ENCODE assay signal across 8 cellular contexts in genomic region chr5:36744041-36744677, GRCh38.
A peak's percentile ranks its signal among the peaks of the same experiment; 100 is the strongest.
DNase-seq lines count a peak whose midpoint lies in the region; ATAC-seq, FAIRE-seq and TF ChIP-seq lines count a peak whose summit lies in the region.

No MANE protein-coding gene starts in this region.

- H2BK5ac ChIP-seq in IMR-90 (ENCODE audit: low read depth, low read length, poor library complexity, severe bottlenecking), result no peak overlapping the region

- POLR2A ChIA-PET in IMR-90 (lab: Charles Lee; ENCODE audit: unreplicated experiment), result no interaction called here
- POLR2A ChIA-PET in K562 (lab: Yijun Ruan, JAX), result interaction anchor here (0.6 to 1.6 kb wide), 5 partner anchors 10 to 1391 kb away, joined by 3 to 5 read pairs (median 4); no protein-coding TSS in a partner anchor

- no peak overlapping the region for H3K4ac ChIP-seq in IMR-90 (ENCODE audit: low read depth, low read length)

- no peaks in the 10 kb centered on the region for H3K79me2 ChIP-seq in K562 (ENCODE audit: control insufficient read depth, insufficient read depth, low read length)

- TF ChIP-seq RAD21 in IMR-90 (IDR thresholded peaks at IDR 0.05; ENCODE audit: low read length), result no peak
- no peak for TF ChIP-seq RAD21 in K562 (CRISPR knock-in tag; conservative IDR thresholded peaks at IDR 0.05 in 1 of 2, IDR thresholded peaks at IDR 0.05 in 1 of 2)

- in situ Hi-C loops in IMR-90 (cut with MboI; ENCODE audit: low sequenced_read_pairs), result loop anchor here (5.0 to 10.0 kb wide), 2 partner anchors 118 to 261 kb away; no protein-coding TSS in a partner anchor
- in situ Hi-C loops in K562 (cut with MboI), result loop anchor here (25.0 kb wide), 1 partner anchor 1443 kb away; no protein-coding TSS in a partner anchor

- H4K5ac ChIP-seq in IMR-90 (ENCODE audit: low read depth, low read length), result no peak overlapping the region

- H3K18ac ChIP-seq in IMR-90 (ENCODE audit: low read depth, low read length), result no peak overlapping the region

- CTCF ChIA-PET in IMR-90 (lab: Yijun Ruan, JAX), result interaction anchor here (1.1 to 1.7 kb wide), 5 partner anchors 9 to 261 kb away, joined by 3 to 8 read pairs (median 4); no protein-coding TSS in a partner anchor
- CTCF ChIA-PET in K562 (lab: Yijun Ruan, JAX; ENCODE audit: low intra/inter-chr PET ratio), result interaction anchor here (0.6 to 1.1 kb wide), 4 partner anchors 126 to 548 kb away, joined by 3 to 5 read pairs (median 4); no protein-coding TSS in a partner anchor

- H3K14ac ChIP-seq in IMR-90 (replicated peaks; ENCODE audit: low read depth, low read length), result no peak overlapping the region

- H2BK15ac ChIP-seq in IMR-90 (ENCODE audit: low read depth, low read length), result no peak overlapping the region

- DNase-seq in left cardiac atrium, result no peak
- DNase-seq in left ventricle myocardium superior, result no peak
- no peak for DNase-seq in IMR-90
- DNase-seq in K562 (ENCODE audit: extremely low read depth in 1 of 4, low spot score in 3 of 4), result peak; percentile 33 to 54 (median 36)
- no peak for DNase-seq in GM19240 (ENCODE audit: insufficient read length, low spot score)
- DNase-seq in cerebellum (ENCODE audit: low spot score), result no peak

- H3K56ac ChIP-seq in IMR-90 (ENCODE audit: extremely low read depth, insufficient read depth, low read length), result no peak overlapping the region

- no peak overlapping the region for H2AK5ac ChIP-seq in IMR-90 (ENCODE audit: low read depth, low read length)

- H2BK120ac ChIP-seq in IMR-90 (ENCODE audit: low read depth, low read length), result no peak overlapping the region

- no peaks in the 10 kb centered on the region for H4K20me1 ChIP-seq in IMR-90 (ENCODE audit: insufficient read depth, low read length)
- H4K20me1 ChIP-seq in K562 (replicated peaks; ENCODE audit: control insufficient read depth, insufficient read depth, low read length), result no peaks in the 10 kb centered on the region

- H4K8ac ChIP-seq in IMR-90 (ENCODE audit: low read depth in 2 of 2, low read length in 2 of 2), result no peak overlapping the region

- ATAC-seq in left cardiac atrium, result peak; percentile 5 to 73
- no peak for ATAC-seq in left ventricle myocardium superior
- no peak for ATAC-seq in IMR-90 (ENCODE audit: low read depth)
- ATAC-seq in K562, result peak; percentile 58
- no peak for ATAC-seq in GM19351 (IDR thresholded peaks at IDR 0.05; ENCODE audit: unreplicated experiment)

- H3K27ac ChIP-seq in IMR-90 (ENCODE audit: insufficient read depth, low read length) (no peak overlapping the region), K562 (ENCODE audit: extremely low read depth, low read depth, low read length) (peak overlapping the region; percentile 24; the same call in 1 of the 3 replicates), mesodermal cell (ENCODE audit: low read depth, low read length, severe bottlenecking) (no peak overlapping the region)

- no peak overlapping the region for H3K23ac ChIP-seq in IMR-90 (ENCODE audit: low read depth, low read length)

- no peak overlapping the region for H4K91ac ChIP-seq in IMR-90 (ENCODE audit: insufficient read depth, low read depth, low read length)

- H3K9me1 ChIP-seq in IMR-90 (ENCODE audit: insufficient read depth, low read length) (peaks cover 2% of the 10 kb centered on the region; the same call in 1 of the 2 replicates), K562 (ENCODE audit: control insufficient read depth, insufficient read depth, low read length) (no peaks in the 10 kb centered on the region)

- H3K9me3 ChIP-seq in IMR-90 (ENCODE audit: control insufficient read depth, insufficient read depth, low read length) (no peaks in the 10 kb centered on the region), K562 (replicated peaks; ENCODE audit: control insufficient read depth, insufficient read depth, low read depth, low read length) (no peaks in the 10 kb centered on the region), mesodermal cell (ENCODE audit: control insufficient read depth, low read length) (no peaks in the 10 kb centered on the region)

- H3K4me3 ChIP-seq in IMR-90 (ENCODE audit: insufficient read depth, low read depth, low read length) (peak overlapping the region; percentile 43), K562 (peak overlapping the region; percentile 45), mesodermal cell (ENCODE audit: extremely low read depth, insufficient read depth, low read length, poor library complexity, severe bottlenecking) (peak overlapping the region; percentile 53)

- no peaks in the 10 kb centered on the region for H3K36me3 ChIP-seq in IMR-90 (ENCODE audit: control insufficient read depth, insufficient read depth, low read length)
- no peaks in the 10 kb centered on the region for H3K36me3 ChIP-seq in K562 (ENCODE audit: control insufficient read depth, insufficient read depth, low read length)
- H3K36me3 ChIP-seq in mesodermal cell (ENCODE audit: control insufficient read depth, insufficient read depth, low read length), result no peaks in the 10 kb centered on the region

- peak overlapping the region; percentile 67 for H3K4me2 ChIP-seq in IMR-90 (ENCODE audit: low read depth, low read length)
- H3K4me2 ChIP-seq in K562 (ENCODE audit: insufficient read depth, low read length), result peak overlapping the region; percentile 86

- H3K79me1 ChIP-seq in IMR-90 (ENCODE audit: low read depth in 1 of 2, low read length in 2 of 2), result no peaks in the 10 kb centered on the region

- H3K9ac ChIP-seq in IMR-90 (ENCODE audit: low read depth, low read length) (no peak overlapping the region), K562 (ENCODE audit: insufficient read depth in 1 of 2, low read depth in 2 of 2, low read length in 2 of 2) (peak overlapping the region; percentile 32 to 88)

- FAIRE-seq in K562 (lab: Jason Lieb, UNC), result no peak

- peak; percentile 30; the same call in 1 of the 2 replicates for TF ChIP-seq EP300 in K562 (IDR thresholded peaks at IDR 0.05; ENCODE audit: low read length)

- intact Hi-C loops in left cardiac atrium (cut with DNase I) (loop anchor here in 1 of 2 donors (10.0 kb wide), 1 partner anchor 121 kb away; no protein-coding TSS in a partner anchor), left ventricle myocardium superior (cut with micrococcal nuclease) (loop anchor here (10.0 kb wide), 1 partner anchor 121 kb away; no protein-coding TSS in a partner anchor), IMR-90 (cut with micrococcal nuclease) (loop anchor here (2.0 kb wide), 2 partner anchors 127 to 261 kb away; no protein-coding TSS in a partner anchor), K562 (cut with micrococcal nuclease) (no loop called here)

- H3K4me1 ChIP-seq in IMR-90 (ENCODE audit: control insufficient read depth, insufficient read depth, low read length) (peaks cover 4% of the 10 kb centered on the region), K562 (replicated peaks in 1 of 2; ENCODE audit: control insufficient read depth in 2 of 2, insufficient read depth in 2 of 2, low read length in 2 of 2) (peaks cover 19 to 21% of the 10 kb centered on the region in 2 experiments), mesodermal cell (ENCODE audit: control insufficient read depth, insufficient read depth, low read length, poor library complexity, severe bottlenecking) (peaks cover 3% of the 10 kb centered on the region)

- H2AK9ac ChIP-seq in IMR-90 (replicated peaks; ENCODE audit: low read depth, low read length, poor library complexity), result no peak overlapping the region

- TF ChIP-seq CTCF in IMR-90 (conservative IDR thresholded peaks at IDR 0.05; ENCODE audit: low read depth, low read length) (no peak), K562 (IDR thresholded peaks at IDR 0.05 in 2 of 3, conservative IDR thresholded peaks at IDR 0.05 in 1 of 3; ENCODE audit: insufficient read depth in 2 of 3, low read depth in 1 of 3, low read length in 3 of 3) (no peak)

- BruUV-seq in IMR-90 (replicated peaks; lab: Mats Ljungman, UMichigan) (no TSS peak), K562 (replicated peaks; lab: Mats Ljungman, UMichigan) (no TSS peak)

- H2BK20ac ChIP-seq in IMR-90 (ENCODE audit: low read depth, low read length), result no peak overlapping the region

- WGBS in IMR-90 (ENCODE audit: extremely low coverage in 2 of 2, insufficient read length in 1 of 2), 2 experiments, result 11% methylated on average over 6 of the region's 18 CpGs; no CpG with 5 or more reads in 1 of the 2 experiments
- WGBS in K562 (ENCODE audit: insufficient coverage, low coverage, missing lambda C conversion rate), result under 1% methylated on average over 18 of the region's 18 CpGs
- WGBS in mesodermal cell (ENCODE audit: insufficient coverage in 2 of 2), 2 experiments, result 14 to 31% methylated on average over 14 to 17 of the region's 18 CpGs

- H2AFZ ChIP-seq in IMR-90 (replicated peaks; ENCODE audit: low read length, poor library complexity), result peak overlapping the region; percentile 84
- H2AFZ ChIP-seq in K562 (ENCODE audit: low read depth, low read length), result peak overlapping the region; percentile 94

- TF ChIP-seq POLR2A in IMR-90 (IDR thresholded peaks at IDR 0.05; ENCODE audit: low read depth, low read length) (no peak), K562 (conservative IDR thresholded peaks at IDR 0.05) (no peak)

- peaks cover 25% of the 10 kb centered on the region for H3K27me3 ChIP-seq in IMR-90 (ENCODE audit: control insufficient read depth, insufficient read depth, low read length)
- H3K27me3 ChIP-seq in K562 (ENCODE audit: control insufficient read depth in 2 of 2, insufficient read depth in 2 of 2, low read length in 2 of 2), result peaks cover 8 to 20% of the 10 kb centered on the region in 2 experiments; a peak in 4 of 5 replicates

- dilution Hi-C loops in IMR-90 (cut with HindIII; ENCODE audit: low sequenced_read_pairs, unreplicated experiment), result no loop called here

TF ChIP-seq in IMR-90, 13 proteins besides CTCF, POLR2A, EP300 and RAD21 (continues in another document):
- TF ChIP-seq RCOR1 (IDR thresholded peaks at IDR 0.05; ENCODE audit: insufficient replicate concordance, low read length) (no peak), RFX5 (IDR thresholded peaks at IDR 0.05; ENCODE audit: low read depth, low read length) (no peak)

TF ChIP-seq in K562, 482 proteins besides CTCF, POLR2A, EP300 and RAD21 (continues in another document):
- TF ChIP-seq HBP1 (CRISPR knock-in tag; IDR thresholded peaks at IDR 0.05), result no peak
- TF ChIP-seq ZNF507 (tag; conservative IDR thresholded peaks at IDR 0.05), result no peak
- no peak for TF ChIP-seq POLR3A (IDR thresholded peaks at IDR 0.05; ENCODE audit: borderline replicate concordance, extremely low read depth, insufficient read depth, insufficient read length)

Comparison
In these comparisons a context has a peak if more than half of its experiments do, and no peak if none do; other contexts are left out.
1. ATAC-seq: peak in left cardiac atrium (2 of 2) and K562 (single experiment); none in left ventricle myocardium superior (single experiment), IMR-90 (single experiment) and GM19351 (single experiment).
2. DNase-seq: peak in K562 (4 of 4); none in left cardiac atrium (single experiment), left ventricle myocardium superior (single experiment), IMR-90 (single experiment), GM19240 (single experiment) and cerebellum (single experiment).
3. Peak in every context shown above with its lines, with median percentiles within 50 percentile points of each other: H3K4me3 ChIP-seq.